In the genomic region with DNA sequence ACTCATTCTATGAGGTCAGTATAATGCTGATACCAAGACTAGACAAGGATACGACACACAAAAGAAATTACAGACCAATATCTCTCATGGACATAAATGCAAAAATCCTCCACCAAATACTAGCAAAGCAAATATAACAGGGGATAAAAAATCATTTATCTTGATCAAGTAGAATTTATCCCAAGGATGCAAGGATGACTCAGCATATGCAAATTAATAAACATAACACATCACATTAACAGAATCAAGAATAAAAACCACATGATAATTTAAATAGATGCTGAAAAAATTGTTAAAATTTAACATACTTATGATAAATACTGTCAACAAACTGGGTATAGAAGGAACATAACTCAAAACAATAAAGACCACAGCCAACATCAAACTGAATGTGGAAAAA, we compare ENCODE assay signal across 35 cellular contexts.
"Had no signal": no experiment of that assay in that cellular context is flagged by ENCODE, and none has a peak within 500 bp of the region (broad histone marks: within the 10 kb centered on the region; RNA-seq: fewer than 3 reads in every experiment).

No MANE protein-coding gene starts in this region.

- H3K27me3 Mint-ChIP-seq: activated B cell treated with CpG ODN at 0.5 μM for 24 hours; activated CD4-positive, alpha-beta memory T cell treated with anti-CD3 and anti-CD28 coated beads for 36 hours; activated CD4-positive, alpha-beta T cell treated with anti-CD3 and anti-CD28 coated beads, Interleukin-2, amount 10 ng/mL, durations not matched to agents 24 days and 14 days; activated CD8-positive, alpha-beta T cell treated with anti-CD3 and anti-CD28 coated beads for 36 hours; activated naive CD8-positive, alpha-beta T cell treated with anti-CD3 and anti-CD28 coated beads for 36 hours; activated T-helper 17 cell treated with anti-CD3 and anti-CD28 coated beads, Interleukin-2, amount 50 U/mL, for 72 hours had no signal

- H3K4me3 ChIP-seq: adrenal gland, body of pancreas, breast epithelium had no signal

- H3K36me3 ChIP-seq: adrenal gland, brain microvascular endothelial cell, breast epithelium had no signal

- H3K4me3 Mint-ChIP-seq: activated B cell treated with CpG ODN at 0.5 μM for 24 hours; activated CD4-positive, alpha-beta memory T cell treated with anti-CD3 and anti-CD28 coated beads for 36 hours; activated CD4-positive, alpha-beta T cell treated with anti-CD3 and anti-CD28 coated beads, Interleukin-2, amount 10 ng/mL, durations not matched to agents 24 days and 14 days; activated CD8-positive, alpha-beta T cell treated with anti-CD3 and anti-CD28 coated beads for 36 hours; activated naive CD4-positive, alpha-beta T cell treated with anti-CD3 and anti-CD28 coated beads for 36 hours; activated naive CD8-positive, alpha-beta T cell treated with anti-CD3 and anti-CD28 coated beads for 36 hours; activated T-cell treated with anti-CD3 and anti-CD28 coated beads, Interleukin-2, amount 50 U/mL, for 4 hours; activated T-helper 1 cell treated with anti-CD3 and anti-CD28 coated beads, Interleukin-12 subunit alpha, Interleukin-12 subunit beta, Interleukin-2, Interleukin-4 antibody, amounts not matched to agents 30 ng/mL and 10 ng/mL and 1 ng/mL, durations not matched to agents 14 hours and 24 hours and 36 hours; activated T-helper 17 cell treated with anti-CD3 and anti-CD28 coated beads, Interleukin-2, amount 50 U/mL, for 72 hours; T-helper 2 cell treated with Interferon-gamma antibody and Interleukin-4, amounts not matched to agents 5 μg/mL and 100 μg/mL, for 36 hours had no signal

- DNase-seq: activated B cell treated with CpG ODN at 0.5 μM for 24 hours; activated CD4-positive, alpha-beta memory T cell treated with anti-CD3 and anti-CD28 coated beads for 36 hours; activated CD4-positive, alpha-beta T cell treated with anti-CD3 and anti-CD28 coated beads for 4 hours; activated CD4-positive, alpha-beta T cell treated with anti-CD3 and anti-CD28 coated beads, Interleukin-2, amount 10 ng/mL, durations not matched to agents 24 days and 14 days; activated CD4-positive, alpha-beta T cell treated with anti-CD3 and anti-CD28 coated beads, Interleukin-2, amount 50 U/mL, for 1 hour; activated CD4-positive, alpha-beta T cell treated with anti-CD3 and anti-CD28 coated beads, Interleukin-2, amount 50 U/mL, for 4 hours; activated CD4-positive, CD25-positive, alpha-beta regulatory T cell treated with anti-CD3 and anti-CD28 coated beads, Interleukin-2, amount 50 U/mL, for 72 hours; activated CD8-positive, alpha-beta memory T cell treated with anti-CD3 and anti-CD28 coated beads, Interleukin-2, amount 50 U/mL, for 4 hours; activated CD8-positive, alpha-beta T cell treated with anti-CD3 and anti-CD28 coated beads for 36 hours; activated effector memory CD4-positive, alpha-beta T cell treated with anti-CD3 and anti-CD28 coated beads, Interleukin-2, amount 50 U/mL, for 16 hours; activated gamma-delta T cell treated with Interleukin-2 at 50 U/mL for 16 hours; activated naive CD4-positive, alpha-beta T cell; activated naive CD4-positive, alpha-beta T cell treated with anti-CD3 and anti-CD28 coated beads for 36 hours; activated naive CD4-positive, alpha-beta T cell treated with anti-CD3 and anti-CD28 coated beads, Interleukin-2, amount 50 U/mL, for 16 hours; activated naive CD8-positive, alpha-beta T cell treated with anti-CD3 and anti-CD28 coated beads for 36 hours; activated T-cell treated with anti-CD3 and anti-CD28 coated beads for 4 hours; activated T-cell treated with anti-CD3 and anti-CD28 coated beads, Interleukin-2, amount 50 U/mL, for 1 hour; activated T-cell treated with anti-CD3 and anti-CD28 coated beads, Interleukin-2, amount 50 U/mL, for 4 hours; adrenal gland; amniotic stem cell; aorta; body of pancreas; brain microvascular endothelial cell; central memory CD4-positive, alpha-beta T cell; T-helper 2 cell; T-helper 9 cell had no signal

- H3K36me3 Mint-ChIP-seq: activated CD4-positive, alpha-beta memory T cell treated with anti-CD3 and anti-CD28 coated beads for 36 hours had no signal

- FAIRE-seq: astrocyte, colon, TTC549 had no signal

- H3K4me1 ChIP-seq: adrenal gland, body of pancreas, breast epithelium had no signal

- H3K27ac ChIP-seq: adrenal gland, body of pancreas, brain microvascular endothelial cell, breast epithelium, VCaP had no signal

- H3K4me1 Mint-ChIP-seq: activated B cell treated with CpG ODN at 0.5 μM for 24 hours; activated CD4-positive, alpha-beta T cell treated with anti-CD3 and anti-CD28 coated beads, Interleukin-2, amount 10 ng/mL, durations not matched to agents 24 days and 14 days; activated naive CD8-positive, alpha-beta T cell treated with anti-CD3 and anti-CD28 coated beads for 36 hours; activated T-helper 17 cell treated with anti-CD3 and anti-CD28 coated beads, Interleukin-2, amount 50 U/mL, for 72 hours had no signal

- H3K27ac Mint-ChIP-seq: activated B cell treated with CpG ODN at 0.5 μM for 24 hours; activated CD4-positive, alpha-beta memory T cell treated with anti-CD3 and anti-CD28 coated beads for 36 hours; activated CD4-positive, alpha-beta T cell treated with anti-CD3 and anti-CD28 coated beads, Interleukin-2, amount 10 ng/mL, durations not matched to agents 24 days and 14 days; activated CD8-positive, alpha-beta T cell treated with anti-CD3 and anti-CD28 coated beads for 36 hours; activated naive CD4-positive, alpha-beta T cell treated with anti-CD3 and anti-CD28 coated beads for 36 hours; activated naive CD4-positive, alpha-beta T cell treated with anti-CD3 and anti-CD28 coated beads, Interleukin-2, amount 50 U/mL, for 72 hours; activated naive CD8-positive, alpha-beta T cell treated with anti-CD3 and anti-CD28 coated beads for 36 hours; activated T-helper 1 cell treated with anti-CD3 and anti-CD28 coated beads, Interleukin-12 subunit alpha, Interleukin-12 subunit beta, Interleukin-2, Interleukin-4 antibody, amounts not matched to agents 30 ng/mL and 10 ng/mL and 1 ng/mL, durations not matched to agents 14 hours and 24 hours and 36 hours; activated T-helper 17 cell treated with anti-CD3 and anti-CD28 coated beads, Interleukin-2, amount 50 U/mL, for 72 hours; T-helper 2 cell treated with Interferon-gamma antibody and Interleukin-4, amounts not matched to agents 5 μg/mL and 100 μg/mL, for 36 hours had no signal

- H3K27me3 ChIP-seq: adrenal gland, body of pancreas, brain microvascular endothelial cell, breast epithelium had no signal

- ATAC-seq: activated CD8-positive, alpha-beta T cell treated with anti-CD3 and anti-CD28 coated beads for 36 hours; activated naive CD4-positive, alpha-beta T cell treated with anti-CD3 and anti-CD28 coated beads, Interleukin-2, amount 50 U/mL, for 72 hours; activated T-cell treated with anti-CD3 and anti-CD28 coated beads, Interleukin-2, amount 50 U/mL, for 4 hours; activated T-helper 17 cell treated with anti-CD3 and anti-CD28 coated beads, Interleukin-2, amount 50 U/mL, for 72 hours; body of pancreas had no signal

- H3K9me3 ChIP-seq: adrenal gland, body of pancreas had no signal
